In genomic region chr2:195569255-195569654, GRCh38 we compare ENCODE assay signal across 2 cellular contexts.
TF ChIP-seq lines count a peak whose summit lies in the region.

No MANE protein-coding gene starts in this region.

TF ChIP-seq in SK-N-SH, 30 proteins besides CTCF, POLR2A, EP300 and RAD21 (continued from another document):
- TF ChIP-seq ZBTB33 (IDR thresholded peaks at IDR 0.05; ENCODE audit: borderline replicate concordance, low read depth): no peak
- no peak for TF ChIP-seq JUND (IDR thresholded peaks at IDR 0.05)
- no peak for TF ChIP-seq SMC3 (IDR thresholded peaks at IDR 0.05; ENCODE audit: low read depth, low read length)
- no peak for TF ChIP-seq MEF2A (IDR thresholded peaks at IDR 0.05; ENCODE audit: borderline replicate concordance, low read depth)
- TF ChIP-seq, protein P1, sequence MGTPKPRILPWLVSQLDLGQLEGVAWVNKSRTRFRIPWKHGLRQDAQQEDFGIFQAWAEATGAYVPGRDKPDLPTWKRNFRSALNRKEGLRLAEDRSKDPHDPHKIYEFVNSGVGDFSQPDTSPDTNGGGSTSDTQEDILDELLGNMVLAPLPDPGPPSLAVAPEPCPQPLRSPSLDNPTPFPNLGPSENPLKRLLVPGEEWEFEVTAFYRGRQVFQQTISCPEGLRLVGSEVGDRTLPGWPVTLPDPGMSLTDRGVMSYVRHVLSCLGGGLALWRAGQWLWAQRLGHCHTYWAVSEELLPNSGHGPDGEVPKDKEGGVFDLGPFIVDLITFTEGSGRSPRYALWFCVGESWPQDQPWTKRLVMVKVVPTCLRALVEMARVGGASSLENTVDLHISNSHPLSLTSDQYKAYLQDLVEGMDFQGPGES (IDR thresholded peaks at IDR 0.05; ENCODE audit: low read depth, low read length): no peak
- no peak for TF ChIP-seq TEAD4 (IDR thresholded peaks at IDR 0.05; ENCODE audit: borderline replicate concordance, insufficient read depth)
- TF ChIP-seq USF2 (IDR thresholded peaks at IDR 0.05; ENCODE audit: borderline replicate concordance, low read depth, low read length): no peak
- TF ChIP-seq MXI1 (IDR thresholded peaks at IDR 0.05; ENCODE audit: low read depth, low read length): no peak

TF ChIP-seq in SK-N-SH treated with all-trans-retinoic acid at 6 μM for 48 hours, 23 proteins besides CTCF, POLR2A, EP300 and RAD21 (continued from another document):
- TF ChIP-seq, protein P2, sequence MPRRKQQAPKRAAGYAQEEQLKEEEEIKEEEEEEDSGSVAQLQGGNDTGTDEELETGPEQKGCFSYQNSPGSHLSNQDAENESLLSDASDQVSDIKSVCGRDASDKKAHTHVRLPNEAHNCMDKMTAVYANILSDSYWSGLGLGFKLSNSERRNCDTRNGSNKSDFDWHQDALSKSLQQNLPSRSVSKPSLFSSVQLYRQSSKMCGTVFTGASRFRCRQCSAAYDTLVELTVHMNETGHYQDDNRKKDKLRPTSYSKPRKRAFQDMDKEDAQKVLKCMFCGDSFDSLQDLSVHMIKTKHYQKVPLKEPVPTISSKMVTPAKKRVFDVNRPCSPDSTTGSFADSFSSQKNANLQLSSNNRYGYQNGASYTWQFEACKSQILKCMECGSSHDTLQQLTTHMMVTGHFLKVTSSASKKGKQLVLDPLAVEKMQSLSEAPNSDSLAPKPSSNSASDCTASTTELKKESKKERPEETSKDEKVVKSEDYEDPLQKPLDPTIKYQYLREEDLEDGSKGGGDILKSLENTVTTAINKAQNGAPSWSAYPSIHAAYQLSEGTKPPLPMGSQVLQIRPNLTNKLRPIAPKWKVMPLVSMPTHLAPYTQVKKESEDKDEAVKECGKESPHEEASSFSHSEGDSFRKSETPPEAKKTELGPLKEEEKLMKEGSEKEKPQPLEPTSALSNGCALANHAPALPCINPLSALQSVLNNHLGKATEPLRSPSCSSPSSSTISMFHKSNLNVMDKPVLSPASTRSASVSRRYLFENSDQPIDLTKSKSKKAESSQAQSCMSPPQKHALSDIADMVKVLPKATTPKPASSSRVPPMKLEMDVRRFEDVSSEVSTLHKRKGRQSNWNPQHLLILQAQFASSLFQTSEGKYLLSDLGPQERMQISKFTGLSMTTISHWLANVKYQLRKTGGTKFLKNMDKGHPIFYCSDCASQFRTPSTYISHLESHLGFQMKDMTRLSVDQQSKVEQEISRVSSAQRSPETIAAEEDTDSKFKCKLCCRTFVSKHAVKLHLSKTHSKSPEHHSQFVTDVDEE (CRISPR knock-in tag; IDR thresholded peaks at IDR 0.05): no peak
